8 cellular contexts compared by ENCODE assay signal in genomic region chr14:56580317-56580711, GRCh38. TPM values are rescaled to one million over a fixed set of nuclear protein-coding genes. Genes with fewer than 3 reads are reported as not detected.
A peak's percentile ranks its signal among the peaks of the same experiment; 100 is the strongest.
DNase-seq lines count a peak whose midpoint lies in the region; ATAC-seq, FAIRE-seq and TF ChIP-seq lines count a peak whose summit lies in the region.

No MANE protein-coding gene starts in this region.

- CTCF ChIA-PET in A549 (lab: Yijun Ruan, JAX) = interaction anchor here (0.7 to 2.1 kb wide), 5 partner anchors 10 to 90 kb away, joined by 3 to 9 read pairs (median 4); no protein-coding TSS in a partner anchor

- peak overlapping the region; percentile 100 for H2AFZ ChIP-seq in smooth muscle cell (ENCODE audit: low read depth)

- H3K9me3 ChIP-seq in A549 = no peaks in the 10 kb centered on the region
- H3K9me3 ChIP-seq in RWPE2 (ENCODE audit: severe bottlenecking) = no peaks in the 10 kb centered on the region
- H3K9me3 ChIP-seq in smooth muscle cell (replicated peaks; ENCODE audit: low read depth) = no peaks in the 10 kb centered on the region

- peaks cover 36% of the 10 kb centered on the region for H4K20me1 ChIP-seq in smooth muscle cell (ENCODE audit: low read depth)

- no peak for FAIRE-seq in A549 (lab: Jason Lieb, UNC)
- no peak for FAIRE-seq in GM12892 (lab: Jason Lieb, UNC)

- TF ChIP-seq EP300 in A549 (IDR thresholded peaks at IDR 0.05) = no peak

- no peak for TF ChIP-seq RAD21 in A549 (conservative IDR thresholded peaks at IDR 0.05 in 1 of 2, IDR thresholded peaks at IDR 0.05 in 1 of 2)

- TF ChIP-seq POLR2A in A549 (IDR thresholded peaks at IDR 0.05; ENCODE audit: low read length) (no peak), GM12892 (IDR thresholded peaks at IDR 0.05; ENCODE audit: low read depth, low read length) (no peak)

- no peak for ATAC-seq in A549
- ATAC-seq in GM21423 (IDR thresholded peaks at IDR 0.05; ENCODE audit: unreplicated experiment) = peak; percentile 7
- ATAC-seq in RWPE2 (ENCODE audit: low read depth) = no peak
- ATAC-seq in foreskin keratinocyte = no peak
- no peak for ATAC-seq in HG03378 (IDR thresholded peaks at IDR 0.05; ENCODE audit: unreplicated experiment)
- no peak for ATAC-seq in HG02571 (IDR thresholded peaks at IDR 0.05; ENCODE audit: unreplicated experiment)

- POLR2A ChIA-PET in A549 (lab: Yijun Ruan, JAX) = interaction anchor here (0.8 to 1.3 kb wide), 5 partner anchors 8 to 810 kb away, joined by 3 to 7 read pairs (median 3); partner anchors contain the start of gene NAA30

- H3K27me3 ChIP-seq in RWPE2 (ENCODE audit: insufficient read depth, poor library complexity, severe bottlenecking) = no peaks in the 10 kb centered on the region
- no peaks in the 10 kb centered on the region for H3K27me3 ChIP-seq in foreskin keratinocyte
- H3K27me3 ChIP-seq in smooth muscle cell (ENCODE audit: low read depth) = no peaks in the 10 kb centered on the region

- H3K36me3 ChIP-seq in RWPE2 (ENCODE audit: low read depth) (no peaks in the 10 kb centered on the region), smooth muscle cell (ENCODE audit: low read depth) (no peaks in the 10 kb centered on the region)

- TF ChIP-seq CTCF in A549 (IDR thresholded peaks at IDR 0.05) = no peak
- TF ChIP-seq CTCF in RWPE2 (IDR thresholded peaks at IDR 0.05; ENCODE audit: poor library complexity, severe bottlenecking) = no peak
- TF ChIP-seq CTCF in foreskin keratinocyte (conservative IDR thresholded peaks at IDR 0.05) = no peak
- no peak for TF ChIP-seq CTCF in smooth muscle cell (IDR thresholded peaks at IDR 0.05; ENCODE audit: borderline replicate concordance, insufficient read depth, poor library complexity, severe bottlenecking)

- peaks cover 14% of the 10 kb centered on the region; the same call in 1 of the 3 replicates for H3K4me1 ChIP-seq in A549
- H3K4me1 ChIP-seq in RWPE2 (ENCODE audit: insufficient read depth, poor library complexity, severe bottlenecking) = peaks cover 36% of the 10 kb centered on the region
- peaks cover 12% of the 10 kb centered on the region for H3K4me1 ChIP-seq in foreskin keratinocyte
- peaks cover 10% of the 10 kb centered on the region for H3K4me1 ChIP-seq in smooth muscle cell (ENCODE audit: low read depth)

- peak overlapping the region; percentile 86 for H3K4me2 ChIP-seq in A549
- peak overlapping the region; percentile 88 for H3K4me2 ChIP-seq in smooth muscle cell

- 5% methylated on average over 6 of the region's 6 CpGs for WGBS in A549 (ENCODE audit: missing lambda C conversion rate)
- 12% methylated on average over 6 of the region's 6 CpGs for WGBS in smooth muscle cell (ENCODE audit: low lambda C conversion rate)

- DNase-seq in A549 (ENCODE audit: low read depth in 1 of 2, low spot score in 1 of 2) = no peak
- DNase-seq in RWPE2 (ENCODE audit: low spot score) = no peak
- no peak for DNase-seq in foreskin keratinocyte
- no peak for DNase-seq in smooth muscle cell (lab: John Stamatoyannopoulos, UW; ENCODE audit: unreplicated experiment)
- DNase-seq in GM12892 (ENCODE audit: insufficient read length) = no peak

- peak overlapping the region; percentile 99 for H3K9ac ChIP-seq in smooth muscle cell (ENCODE audit: low read depth)

- H3K4me3 ChIP-seq in A549 (peak overlapping the region; percentile 87), RWPE2 (ENCODE audit: severe bottlenecking) (peak overlapping the region; percentile 98), smooth muscle cell (peak overlapping the region; percentile 74)

- no peaks in the 10 kb centered on the region for H3F3A ChIP-seq in smooth muscle cell (ENCODE audit: low read depth)

- H3K79me2 ChIP-seq in smooth muscle cell (ENCODE audit: low read depth) = peaks cover 25% of the 10 kb centered on the region

- peak overlapping the region; percentile 93 to 96 for H3K27ac ChIP-seq in A549
- peak overlapping the region; percentile 16 for H3K27ac ChIP-seq in RWPE2 (ENCODE audit: poor library complexity, severe bottlenecking)
- H3K27ac ChIP-seq in foreskin keratinocyte = peak overlapping the region; percentile 97
- peak overlapping the region; percentile 78 for H3K27ac ChIP-seq in smooth muscle cell (ENCODE audit: low read depth)

TF ChIP-seq in A549, 52 proteins besides CTCF, POLR2A, EP300 and RAD21:
- TF ChIP-seq BCL3 (IDR thresholded peaks at IDR 0.05) (no peak), CBX2 (IDR thresholded peaks at IDR 0.05; ENCODE audit: borderline replicate concordance, low read depth) (no peak), CHD2 (IDR thresholded peaks at IDR 0.05; ENCODE audit: low read length, partially characterized antibody) (no peak), JUNB (IDR thresholded peaks at IDR 0.05) (no peak), HMGXB4 (CRISPR knock-in tag; IDR thresholded peaks at IDR 0.05; ENCODE audit: borderline replicate concordance) (no peak), HOXB13 (CRISPR knock-in tag; IDR thresholded peaks at IDR 0.05; ENCODE audit: low read depth) (no peak), POLR2AphosphoS2 (conservative IDR thresholded peaks at IDR 0.05; ENCODE audit: low read length) (no peak), GATA3 (IDR thresholded peaks at IDR 0.05; ENCODE audit: borderline replicate concordance) (no peak), BHLHE40 (IDR thresholded peaks at IDR 0.05; ENCODE audit: low read depth, low read length) (no peak), PHF8 (IDR thresholded peaks at IDR 0.05; ENCODE audit: borderline replicate concordance, low read depth) (no peak), ESRRA (IDR thresholded peaks at IDR 0.05; ENCODE audit: borderline replicate concordance, low read length) (no peak), E2F6 (IDR thresholded peaks at IDR 0.05; ENCODE audit: borderline replicate concordance, low read depth) (no peak), HOXB5 (CRISPR knock-in tag; IDR thresholded peaks at IDR 0.05) (no peak), RFX5 (IDR thresholded peaks at IDR 0.05) (no peak), EHMT2 (IDR thresholded peaks at IDR 0.05; ENCODE audit: low read depth) (no peak), HDAC2 (IDR thresholded peaks at IDR 0.05) (no peak)
- TF ChIP-seq, protein P1, sequence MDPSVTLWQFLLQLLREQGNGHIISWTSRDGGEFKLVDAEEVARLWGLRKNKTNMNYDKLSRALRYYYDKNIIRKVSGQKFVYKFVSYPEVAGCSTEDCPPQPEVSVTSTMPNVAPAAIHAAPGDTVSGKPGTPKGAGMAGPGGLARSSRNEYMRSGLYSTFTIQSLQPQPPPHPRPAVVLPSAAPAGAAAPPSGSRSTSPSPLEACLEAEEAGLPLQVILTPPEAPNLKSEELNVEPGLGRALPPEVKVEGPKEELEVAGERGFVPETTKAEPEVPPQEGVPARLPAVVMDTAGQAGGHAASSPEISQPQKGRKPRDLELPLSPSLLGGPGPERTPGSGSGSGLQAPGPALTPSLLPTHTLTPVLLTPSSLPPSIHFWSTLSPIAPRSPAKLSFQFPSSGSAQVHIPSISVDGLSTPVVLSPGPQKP (IDR thresholded peaks at IDR 0.05; ENCODE audit: low read depth, low read length) = no peak

RNA-seq across cellular contexts. Expression of gene TMEM260, which starts 0.7 kb away (rescaled TPM):
- polyA plus RNA-seq in A549 (2011; rRNA removed) (15.3 and 17.6 TPM in 2 replicates), A549 (2017; fragmentation: RNase III; extraction: RNeasy Plus Mini Kit Qiagen cat#74134 plus additional on column Dnase treatment) (6.1 to 7.2 TPM (median 6.2 TPM) in 3 replicates), foreskin keratinocyte (3.9 TPM in 2 replicates), smooth muscle cell (10.5 and 13.5 TPM in 2 replicates)
- polyA plus RNA-seq in A549 (2012; cell fraction: cytosol; rRNA removed) = 2.9 and 3.5 TPM in 2 replicates
- 7.0 and 11.9 TPM in 2 replicates for polyA plus RNA-seq in A549 (2012; cell fraction: nucleus; rRNA removed)
- polyA minus RNA-seq in A549 (2011; rRNA and poly(A)+ RNA removed) = 32.4 and 35.2 TPM in 2 replicates
- total RNA-seq in foreskin keratinocyte (8.9 and 9.3 TPM in 2 replicates), smooth muscle cell (16.0 and 35.5 TPM in 2 replicates)
- polyA plus RNA-seq in GM12892 (2012; ENCODE audit: missing spikeins) = 7.8 TPM

Comparison
In these comparisons a context has a peak if more than half of its experiments do, and no peak if none do; other contexts are left out.
1. H3K27ac ChIP-seq: peak in every context shown above with its lines; median percentile 97 in foreskin keratinocyte; 94 in A549; 78 in smooth muscle cell; 16 in RWPE2.